ENCODE assay signal across 23 cellular contexts in genomic region chr14:102826161-102826560, GRCh38. TPM values are rescaled to one million over a fixed set of nuclear protein-coding genes. Genes with fewer than 3 reads are reported as not detected.
DNase-seq lines count a peak whose midpoint lies in the region; ATAC-seq and TF ChIP-seq lines count a peak whose summit lies in the region.
"Had no signal": no experiment of that assay in that cellular context is flagged by ENCODE, and none has a peak within 500 bp of the region (broad histone marks: within the 10 kb centered on the region; RNA-seq: fewer than 3 reads in every experiment).

No MANE protein-coding gene starts in this region.

- H3K4me1 ChIP-seq in CD4-positive, CD25-positive, alpha-beta regulatory T cell (ENCODE audit: control insufficient read depth, insufficient read depth, low read length, poor library complexity, severe bottlenecking): peaks cover 65% of the 10 kb centered on the region
- peaks cover 10 to 12% of the 10 kb centered on the region in 2 donors for H3K4me1 ChIP-seq in naive thymus-derived CD4-positive, alpha-beta T cell (ENCODE audit: control insufficient read depth in 2 of 2, insufficient read depth in 2 of 2, low read length in 2 of 2)
- peaks cover 0 to 28% (median 12%) of the 10 kb centered on the region in 4 donors for H3K4me1 ChIP-seq in stomach

- no peak for TF ChIP-seq CTCF in activated B cell treated with CpG ODN at 0.5 μM for 24 hours (IDR thresholded peaks at IDR 0.05)
- TF ChIP-seq CTCF in stomach (IDR thresholded peaks at IDR 0.05): no peak

- H3K9me3 ChIP-seq in CD4-positive, CD25-positive, alpha-beta regulatory T cell (ENCODE audit: control insufficient read depth in 2 of 2, low read length in 2 of 2): no peaks in the 10 kb centered on the region
- no peaks in the 10 kb centered on the region for H3K9me3 ChIP-seq in naive thymus-derived CD4-positive, alpha-beta T cell (ENCODE audit: control insufficient read depth in 2 of 3, low read length in 3 of 3)
- H3K9me3 ChIP-seq in stomach: no peaks in the 10 kb centered on the region
- H3K9me3 ChIP-seq: BE2C, HAP-1 had no signal

- no peak for DNase-seq in activated CD4-positive, alpha-beta T cell treated with anti-CD3 and anti-CD28 coated beads, Interleukin-2, amount 10 ng/mL, durations not matched to agents 7 days and 5 days
- DNase-seq in activated CD4-positive, alpha-beta T cell treated with anti-CD3 and anti-CD28 coated beads, Interleukin-2, amount 50 U/mL, for 4 hours: no peak
- DNase-seq in CD4-positive, CD25-positive, alpha-beta regulatory T cell: no peak
- DNase-seq in activated B cell treated with CpG ODN at 0.5 μM for 24 hours: no peak
- DNase-seq in naive thymus-derived CD4-positive, alpha-beta T cell: no peak
- no peak for DNase-seq in stomach
- DNase-seq: activated CD8-positive, alpha-beta memory T cell treated with anti-CD3 and anti-CD28 coated beads for 24 hours; activated T-cell treated with anti-CD3 and anti-CD28 coated beads, Interleukin-2, amount 50 U/mL, for 1 hour; BE2C; brain microvascular endothelial cell; COR-L47; DND-41; effector CD8-positive, alpha-beta T cell; foreskin fibroblast; NCI-H1930; NCI-H774 had no signal

- H3K4me1 Mint-ChIP-seq in activated CD4-positive, alpha-beta T cell treated with anti-CD3 and anti-CD28 coated beads, Interleukin-2, amount 10 ng/mL, durations not matched to agents 7 days and 5 days: peaks cover 59% of the 10 kb centered on the region
- peaks cover 40 to 92% (median 64%) of the 10 kb centered on the region in 4 donors for H3K4me1 Mint-ChIP-seq in CD4-positive, CD25-positive, alpha-beta regulatory T cell
- H3K4me1 Mint-ChIP-seq in activated B cell treated with CpG ODN at 0.5 μM for 24 hours: peaks cover 81% of the 10 kb centered on the region
- H3K4me1 Mint-ChIP-seq in naive thymus-derived CD4-positive, alpha-beta T cell: peaks cover 40 to 85% (median 66%) of the 10 kb centered on the region in 7 donors

- no peaks in the 10 kb centered on the region for H3K27me3 ChIP-seq in CD4-positive, CD25-positive, alpha-beta regulatory T cell (ENCODE audit: control insufficient read depth, insufficient read depth, low read length)
- H3K27me3 ChIP-seq in naive thymus-derived CD4-positive, alpha-beta T cell (ENCODE audit: control insufficient read depth in 2 of 2, insufficient read depth in 2 of 2, low read length in 2 of 2): no peaks in the 10 kb centered on the region
- H3K27me3 ChIP-seq in stomach: no peaks in the 10 kb centered on the region
- H3K27me3 ChIP-seq: BE2C, brain microvascular endothelial cell had no signal

- H3K4me3 ChIP-seq in CD4-positive, CD25-positive, alpha-beta regulatory T cell (ENCODE audit: low read depth, low read length): no peak overlapping the region
- H3K4me3 ChIP-seq in naive thymus-derived CD4-positive, alpha-beta T cell (ENCODE audit: low read length): no peak overlapping the region
- H3K4me3 ChIP-seq in stomach: no peak overlapping the region
- H3K4me3 ChIP-seq: HAP-1, SK-N-MC, skin epidermis had no signal

- no peak overlapping the region for H3K27ac ChIP-seq in CD4-positive, CD25-positive, alpha-beta regulatory T cell (ENCODE audit: insufficient read depth, low read length, poor library complexity, severe bottlenecking)
- H3K27ac ChIP-seq in naive thymus-derived CD4-positive, alpha-beta T cell (ENCODE audit: low read depth, low read length): no peak overlapping the region
- no peak overlapping the region for H3K27ac ChIP-seq in stomach
- H3K27ac ChIP-seq: brain microvascular endothelial cell, RWPE1, SK-N-MC, skin epidermis, VCaP had no signal

- TF ChIP-seq EP300 in stomach (IDR thresholded peaks at IDR 0.05): no peak

- no peak overlapping the region for H3K4me3 Mint-ChIP-seq in activated CD4-positive, alpha-beta T cell treated with anti-CD3 and anti-CD28 coated beads, Interleukin-2, amount 10 ng/mL, durations not matched to agents 7 days and 5 days
- H3K4me3 Mint-ChIP-seq in CD4-positive, CD25-positive, alpha-beta regulatory T cell: peak overlapping the region in 2 of 4 donors; percentile 24 to 38
- H3K4me3 Mint-ChIP-seq in activated B cell treated with CpG ODN at 0.5 μM for 24 hours: peak overlapping the region; percentile 32
- H3K4me3 Mint-ChIP-seq in naive thymus-derived CD4-positive, alpha-beta T cell: peak overlapping the region in 2 of 10 donors; percentile 6 to 26

- no peaks in the 10 kb centered on the region for H3K27me3 Mint-ChIP-seq in activated CD4-positive, alpha-beta T cell treated with anti-CD3 and anti-CD28 coated beads, Interleukin-2, amount 10 ng/mL, durations not matched to agents 7 days and 5 days
- no peaks in the 10 kb centered on the region for H3K27me3 Mint-ChIP-seq in CD4-positive, CD25-positive, alpha-beta regulatory T cell
- no peaks in the 10 kb centered on the region for H3K27me3 Mint-ChIP-seq in activated B cell treated with CpG ODN at 0.5 μM for 24 hours
- H3K27me3 Mint-ChIP-seq in naive thymus-derived CD4-positive, alpha-beta T cell: no peaks in the 10 kb centered on the region

- H3K36me3 Mint-ChIP-seq in activated CD4-positive, alpha-beta T cell treated with anti-CD3 and anti-CD28 coated beads, Interleukin-2, amount 10 ng/mL, durations not matched to agents 7 days and 5 days (ENCODE audit: low read depth): peaks cover 5% of the 10 kb centered on the region
- peaks cover 17% of the 10 kb centered on the region for H3K36me3 Mint-ChIP-seq in CD4-positive, CD25-positive, alpha-beta regulatory T cell
- H3K36me3 Mint-ChIP-seq in activated B cell treated with CpG ODN at 0.5 μM for 24 hours (ENCODE audit: low read depth): peaks cover 46% of the 10 kb centered on the region
- peaks cover 0 to 7% (median 6%) of the 10 kb centered on the region in 5 donors for H3K36me3 Mint-ChIP-seq in naive thymus-derived CD4-positive, alpha-beta T cell

- intact Hi-C loops in activated B cell treated with CpG ODN at 0.5 μM for 24 hours (cut with micrococcal nuclease) (no loop called here), stomach (cut with DNase I; ENCODE audit: low total_unique reads) (no loop called here)
- intact Hi-C loops in naive thymus-derived CD4-positive, alpha-beta T cell (cut with micrococcal nuclease): no loop called here

- CTCF ChIA-PET in activated CD4-positive, alpha-beta T cell treated with anti-CD3 and anti-CD28 coated beads, Interleukin-2, amount 10 ng/mL, durations not matched to agents 7 days and 5 days (lab: Charles Lee): no interaction called here
- CTCF ChIA-PET in activated B cell treated with CpG ODN at 0.5 μM for 24 hours (lab: Charles Lee): no interaction called here
- CTCF ChIA-PET in naive thymus-derived CD4-positive, alpha-beta T cell (lab: Charles Lee): no interaction called here

- peaks cover 8% of the 10 kb centered on the region for H3K36me3 ChIP-seq in CD4-positive, CD25-positive, alpha-beta regulatory T cell (ENCODE audit: control insufficient read depth, insufficient read depth, low read length)
- H3K36me3 ChIP-seq in naive thymus-derived CD4-positive, alpha-beta T cell (ENCODE audit: control insufficient read depth in 2 of 3, insufficient read depth in 3 of 3, low read length in 3 of 3): peaks cover 0 to 12% (median 4%) of the 10 kb centered on the region in 3 experiments
- peaks cover 0 to 4% (median under 1%) of the 10 kb centered on the region in 4 donors for H3K36me3 ChIP-seq in stomach
- H3K36me3 ChIP-seq: BE2C, brain microvascular endothelial cell, HAP-1 had no signal

- POLR2A ChIA-PET in activated CD4-positive, alpha-beta T cell treated with anti-CD3 and anti-CD28 coated beads, Interleukin-2, amount 10 ng/mL, durations not matched to agents 7 days and 5 days (lab: Charles Lee): no interaction called here
- POLR2A ChIA-PET in activated B cell treated with CpG ODN at 0.5 μM for 24 hours (lab: Charles Lee): interaction anchor here (0.6 kb wide), 1 partner anchor 19 kb away, joined by 4 read pairs; no protein-coding TSS in a partner anchor
- POLR2A ChIA-PET in naive thymus-derived CD4-positive, alpha-beta T cell (lab: Charles Lee): no interaction called here

- peak overlapping the region; percentile 16 for H3K27ac Mint-ChIP-seq in activated CD4-positive, alpha-beta T cell treated with anti-CD3 and anti-CD28 coated beads, Interleukin-2, amount 10 ng/mL, durations not matched to agents 7 days and 5 days
- H3K27ac Mint-ChIP-seq in CD4-positive, CD25-positive, alpha-beta regulatory T cell: peak overlapping the region; percentile 44 to 86 (median 66)
- H3K27ac Mint-ChIP-seq in activated B cell treated with CpG ODN at 0.5 μM for 24 hours: peak overlapping the region; percentile 46
- peak overlapping the region in 5 of 9 donors; percentile 13 to 46 (median 43) for H3K27ac Mint-ChIP-seq in naive thymus-derived CD4-positive, alpha-beta T cell

- H3K9me3 Mint-ChIP-seq in activated CD4-positive, alpha-beta T cell treated with anti-CD3 and anti-CD28 coated beads, Interleukin-2, amount 10 ng/mL, durations not matched to agents 7 days and 5 days: no peaks in the 10 kb centered on the region
- no peaks in the 10 kb centered on the region for H3K9me3 Mint-ChIP-seq in CD4-positive, CD25-positive, alpha-beta regulatory T cell
- no peaks in the 10 kb centered on the region for H3K9me3 Mint-ChIP-seq in activated B cell treated with CpG ODN at 0.5 μM for 24 hours
- H3K9me3 Mint-ChIP-seq in naive thymus-derived CD4-positive, alpha-beta T cell: no peaks in the 10 kb centered on the region

- 85 to 94% (median 92%) methylated on average over 11 of the region's 11 CpGs for WGBS in stomach, 5 donors

- no peak for ATAC-seq in CD4-positive, CD25-positive, alpha-beta regulatory T cell (ENCODE audit: low read depth in 2 of 2)
- no peak for ATAC-seq in activated B cell treated with CpG ODN at 0.5 μM for 24 hours (ENCODE audit: low read depth)
- no peak for ATAC-seq in naive thymus-derived CD4-positive, alpha-beta T cell
- no peak for ATAC-seq in GM18873 (IDR thresholded peaks at IDR 0.05; ENCODE audit: low FRiP score, unreplicated experiment)
- ATAC-seq in GM21717 (IDR thresholded peaks at IDR 0.05; ENCODE audit: unreplicated experiment): no peak

- no peak for TF ChIP-seq POLR2A in stomach (IDR thresholded peaks at IDR 0.05)

RNA-seq across cellular contexts. Expression of gene TRAF3, which starts 48.9 kb away (rescaled TPM):
- 10 to 100 TPM; 38.9 to 40.2 TPM for total RNA-seq in activated CD4-positive, alpha-beta T cell treated with anti-CD3 and anti-CD28 coated beads, Interleukin-2, amount 10 ng/mL, durations not matched to agents 7 days and 5 days
- total RNA-seq in CD4-positive, CD25-positive, alpha-beta regulatory T cell: 71.2 TPM
- polyA plus RNA-seq in CD4-positive, CD25-positive, alpha-beta regulatory T cell: 10 to 100 TPM; 17.7 to 26.9 (median 20.4) TPM
- 120 and 124 TPM in 2 replicates for total RNA-seq in activated B cell treated with CpG ODN at 0.5 μM for 24 hours
- 10 to 100 TPM; 27.7 to 74.4 (median 44.1) TPM for total RNA-seq in naive thymus-derived CD4-positive, alpha-beta T cell
- polyA plus RNA-seq in naive thymus-derived CD4-positive, alpha-beta T cell: 10 to 100 TPM; 16.1 to 23.8 TPM
- 10 to 100 TPM in 1 of 5 donors, 1 to 10 TPM in 4; 4.0 to 30.1 (median 7.5) TPM for total RNA-seq in stomach
- polyA plus RNA-seq in stomach: 1 to 10 TPM; 3.5 to 7.0 (median 3.9) TPM

Comparison
In these comparisons a context has a peak if more than half of its experiments do, and no peak if none do; other contexts are left out.
1. H3K27ac Mint-ChIP-seq: peak in every context shown above with its lines; median percentile 66 in CD4-positive, CD25-positive, alpha-beta regulatory T cell; 46 in activated B cell treated with CpG ODN at 0.5 μM for 24 hours; 43 in naive thymus-derived CD4-positive, alpha-beta T cell; 16 in activated CD4-positive, alpha-beta T cell treated with anti-CD3 and anti-CD28 coated beads, Interleukin-2, amount 10 ng/mL, durations not matched to agents 7 days and 5 days.